In genomic region chr16:6144441-6144840, GRCh38 we compare ENCODE assay signal across 24 cellular contexts.
"Had no signal": no experiment of that assay in that cellular context is flagged by ENCODE, and none has a peak within 500 bp of the region (broad histone marks: within the 10 kb centered on the region; RNA-seq: fewer than 3 reads in every experiment).

No MANE protein-coding gene starts in this region.

- H3K4me2 ChIP-seq: hepatocyte had no signal

- H3K27me3 ChIP-seq: colonic mucosa, foreskin keratinocyte, gastroesophageal sphincter, heart left ventricle, hepatocyte had no signal

- H3K36me3 ChIP-seq: colonic mucosa, gastroesophageal sphincter, heart left ventricle, lower lobe of right lung had no signal

- H3K9me3 ChIP-seq: colonic mucosa, lower lobe of right lung, mucosa of descending colon had no signal

- H3K4me3 ChIP-seq: colonic mucosa, gastroesophageal sphincter, heart left ventricle, hepatocyte, lower lobe of right lung, mucosa of descending colon had no signal

- DNase-seq: colonic mucosa; cortex of kidney; effector CD8-positive, alpha-beta T cell; effector memory CD8-positive, alpha-beta T cell; endodermal cell; erythroblast; heart left ventricle; hypothalamus; immature natural killer cell; islet precursor cell; kidney; kidney glomerular epithelial cell; left colon; left ventricle myocardium superior; lower lobe of right lung; mesenchymal stem cell; mucosa of descending colon; naive B cell had no signal

- H3K79me2 ChIP-seq: hepatocyte had no signal

- H3K27ac ChIP-seq: colonic mucosa, epithelial cell of prostate, foreskin keratinocyte, gastroesophageal sphincter, heart left ventricle, hepatocyte, lower lobe of right lung had no signal

- H3K4me1 ChIP-seq: colonic mucosa, foreskin keratinocyte, gastroesophageal sphincter, heart left ventricle, lower lobe of right lung had no signal

- H2AFZ ChIP-seq: hepatocyte had no signal

- ATAC-seq: effector memory CD8-positive, alpha-beta T cell; esophagus mucosa; foreskin keratinocyte; gastroesophageal sphincter; heart left ventricle; left colon; left lobe of liver; left ventricle myocardium superior; lower lobe of right lung; mucosa of descending colon had no signal
